23 cellular contexts compared by ENCODE assay signal in genomic region chr20:20552076-20552475, GRCh38.
DNase-seq lines count a peak whose midpoint lies in the region; ATAC-seq, FAIRE-seq and TF ChIP-seq lines count a peak whose summit lies in the region.
"Had no signal": no experiment of that assay in that cellular context is flagged by ENCODE, and none has a peak within 500 bp of the region (broad histone marks: within the 10 kb centered on the region; RNA-seq: fewer than 3 reads in every experiment).

No MANE protein-coding gene starts in this region.

- peak overlapping the region; percentile 73 for H3K27ac ChIP-seq in WERI-Rb-1
- H3K27ac ChIP-seq: C4-2B, thyroid gland had no signal

- no peak for ATAC-seq in GM18519 (IDR thresholded peaks at IDR 0.05; ENCODE audit: low FRiP score, unreplicated experiment)
- ATAC-seq: left ventricle myocardium superior; Panc1; right cardiac atrium; stimulated activated memory B cell treated with anti-CD40 and anti-IgM and Interleukin-4, amounts not matched to agents 10 μg/mL and 1 μg/mL and 100 μg/mL, for 72 hours had no signal

- H3K4me3 ChIP-seq in WERI-Rb-1 (ENCODE audit: low read depth, low read length) = no peak overlapping the region
- H3K4me3 ChIP-seq: thyroid gland had no signal

- no peak for FAIRE-seq in urothelium cell line (lab: Jason Lieb, UNC)
- FAIRE-seq: H54 had no signal

- no peak overlapping the region for H3K27ac Mint-ChIP-seq in chondrocyte (ENCODE audit: unreplicated experiment)
- H3K27ac Mint-ChIP-seq: activated CD4-positive, alpha-beta T cell treated with anti-CD3 and anti-CD28 coated beads, Interleukin-2, amount 10 ng/mL, durations not matched to agents 24 days and 14 days; stimulated activated memory B cell treated with anti-CD40 and anti-IgM and Interleukin-4, amounts not matched to agents 10 μg/mL and 1 μg/mL and 100 μg/mL, for 72 hours had no signal

- peaks cover 8% of the 10 kb centered on the region for H3K9me3 ChIP-seq in WERI-Rb-1 (ENCODE audit: severe bottlenecking)
- H3K9me3 ChIP-seq: thyroid gland had no signal

- H3K36me3 ChIP-seq in WERI-Rb-1 = no peaks in the 10 kb centered on the region; the same call in 1 of the 2 replicates
- H3K36me3 ChIP-seq: thyroid gland had no signal

- no peak overlapping the region for H3K4me3 Mint-ChIP-seq in chondrocyte (ENCODE audit: unreplicated experiment)
- H3K4me3 Mint-ChIP-seq: activated CD4-positive, alpha-beta T cell treated with anti-CD3 and anti-CD28 coated beads, Interleukin-2, amount 10 ng/mL, durations not matched to agents 24 days and 14 days; stimulated activated memory B cell treated with anti-CD40 and anti-IgM and Interleukin-4, amounts not matched to agents 10 μg/mL and 1 μg/mL and 100 μg/mL, for 72 hours had no signal

- H3K9me3 Mint-ChIP-seq in chondrocyte (ENCODE audit: low read depth) = peaks cover 6% of the 10 kb centered on the region
- H3K9me3 Mint-ChIP-seq: activated CD4-positive, alpha-beta T cell treated with anti-CD3 and anti-CD28 coated beads, Interleukin-2, amount 10 ng/mL, durations not matched to agents 24 days and 14 days; stimulated activated memory B cell treated with anti-CD40 and anti-IgM and Interleukin-4, amounts not matched to agents 10 μg/mL and 1 μg/mL and 100 μg/mL, for 72 hours had no signal

- H3K27me3 Mint-ChIP-seq in chondrocyte (ENCODE audit: low read depth) = no peaks in the 10 kb centered on the region
- H3K27me3 Mint-ChIP-seq: activated CD4-positive, alpha-beta T cell treated with anti-CD3 and anti-CD28 coated beads, Interleukin-2, amount 10 ng/mL, durations not matched to agents 24 days and 14 days; stimulated activated memory B cell treated with anti-CD40 and anti-IgM and Interleukin-4, amounts not matched to agents 10 μg/mL and 1 μg/mL and 100 μg/mL, for 72 hours had no signal

- TF ChIP-seq CTCF in WERI-Rb-1 (IDR thresholded peaks at IDR 0.05; ENCODE audit: low read depth, low read length) (no peak), chondrocyte (IDR thresholded peaks at IDR 0.05) (no peak)

- peaks cover 6% of the 10 kb centered on the region for H3K36me3 Mint-ChIP-seq in chondrocyte (ENCODE audit: low read depth)

- peak; percentile 95 for DNase-seq in DMS 273 treated with DMSO at 0.1 percent for 48 hours (lab: John Stamatoyannopoulos, UW)
- peak; percentile 74 for DNase-seq in NCI-H1694 (lab: John Stamatoyannopoulos, UW)
- DNase-seq in NCI-H510A treated with DMSO at 0.1 percent for 48 hours (lab: John Stamatoyannopoulos, UW) = peak; percentile 87
- DNase-seq in WERI-Rb-1 = peak; percentile 30
- no peak for DNase-seq in chondrocyte (ENCODE audit: low spot score)
- no peak for DNase-seq in urothelium cell line (ENCODE audit: low spot score)
- no peak for DNase-seq in RKO (ENCODE audit: low spot score)
- DNase-seq: ACHN; activated CD4-positive, alpha-beta T cell treated with anti-CD3 and anti-CD28 coated beads, Interleukin-2, amount 10 ng/mL, durations not matched to agents 24 days and 14 days; activated CD8-positive, alpha-beta memory T cell treated with anti-CD3 and anti-CD28 coated beads, Interleukin-2, amount 50 U/mL, for 4 hours; activated gamma-delta T cell treated with Interleukin-2 at 50 U/mL for 16 hours; central memory CD4-positive, alpha-beta T cell; DND-41; effector CD4-positive, alpha-beta T cell; left ventricle myocardium superior; NCI-H226; right cardiac atrium; thyroid gland had no signal

- H3K27me3 ChIP-seq in WERI-Rb-1 (ENCODE audit: insufficient read depth, low read depth, severe bottlenecking) = no peaks in the 10 kb centered on the region
- H3K27me3 ChIP-seq: thyroid gland had no signal

- H3K4me1 Mint-ChIP-seq in chondrocyte (ENCODE audit: low read depth) = peaks cover 10% of the 10 kb centered on the region

Comparison
In these comparisons a context has a peak if more than half of its experiments do, and no peak if none do; other contexts are left out.
1. DNase-seq: peak in DMS 273 treated with DMSO at 0.1 percent for 48 hours (single experiment), NCI-H1694 (single experiment), NCI-H510A treated with DMSO at 0.1 percent for 48 hours (single experiment) and WERI-Rb-1 (single experiment); none in chondrocyte (single experiment), urothelium cell line (single experiment) and RKO (single experiment).